21 cellular contexts compared by ENCODE assay signal in the genomic region with DNA sequence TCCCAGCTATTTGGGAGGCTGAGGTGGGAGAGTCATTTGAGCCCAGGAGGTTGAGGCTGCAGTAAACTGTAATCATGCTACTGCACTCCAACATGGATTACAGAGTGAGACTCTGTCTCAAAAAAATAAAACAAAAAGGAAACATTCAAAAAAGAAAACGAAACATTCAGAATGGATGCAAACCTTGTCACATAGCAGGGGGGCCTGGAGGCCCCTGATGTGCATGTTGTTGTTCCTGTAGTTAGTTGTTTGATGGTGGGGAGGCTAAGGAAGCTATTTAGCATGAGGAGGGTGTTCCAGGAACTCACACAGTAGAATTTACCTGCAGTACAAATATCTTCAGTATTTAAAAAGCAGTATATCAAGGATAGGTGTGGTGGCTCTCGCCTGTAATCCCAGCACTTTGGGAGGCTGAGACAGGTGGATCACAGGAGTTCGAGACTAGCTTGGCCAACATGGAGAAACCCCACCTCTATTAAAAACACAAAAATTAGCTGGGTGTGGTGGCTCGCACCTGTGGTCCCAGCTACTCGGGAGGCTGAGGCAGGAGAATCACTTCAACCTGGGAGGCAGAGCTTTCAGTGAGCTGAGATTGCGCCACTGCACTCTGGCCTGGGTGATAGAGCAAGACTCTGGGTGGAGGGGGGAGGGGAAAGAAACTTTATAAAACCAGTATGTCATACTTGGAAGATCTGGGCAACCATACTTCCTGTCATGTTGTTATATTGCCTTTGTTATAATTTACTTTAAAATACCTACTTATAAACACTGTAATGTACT. TPM values are rescaled to one million over a fixed set of nuclear protein-coding genes. Genes with fewer than 3 reads are reported as not detected.
A peak's percentile ranks its signal among the peaks of the same experiment; 100 is the strongest.
DNase-seq lines count a peak whose midpoint lies in the region; ATAC-seq and TF ChIP-seq lines count a peak whose summit lies in the region.
"Had no signal": no experiment of that assay in that cellular context is flagged by ENCODE, and none has a peak within 500 bp of the region (broad histone marks: within the 10 kb centered on the region; RNA-seq: fewer than 3 reads in every experiment).

No MANE protein-coding gene starts in this region.

- no peaks in the 10 kb centered on the region for H3K27me3 ChIP-seq in osteoblast (ENCODE audit: insufficient read depth, low read length)
- H3K27me3 ChIP-seq: heart left ventricle, pancreas, sigmoid colon, upper lobe of right lung had no signal

- H3K9me3 ChIP-seq in osteoblast (ENCODE audit: low read depth, low read length) = no peaks in the 10 kb centered on the region
- H3K9me3 ChIP-seq: pancreas, sigmoid colon, SK-N-SH, upper lobe of right lung had no signal

- H3K27ac ChIP-seq in osteoblast (ENCODE audit: low read depth, low read length) = no peak overlapping the region
- H3K27ac ChIP-seq: heart left ventricle, pancreas, RWPE1, sigmoid colon, upper lobe of right lung had no signal

- DNase-seq in activated T-cell treated with anti-CD3 and anti-CD28 coated beads, Interleukin-2, amount 50 U/mL, for 72 hours = no peak
- DNase-seq in activated T-cell treated with anti-CD3 and anti-CD28 coated beads, Interleukin-2, amount 50 U/mL, for 1 hour = no peak
- peak; percentile 63 for DNase-seq in NB4 (ENCODE audit: low read depth)
- peak; percentile 25 for DNase-seq in amniotic epithelial cell (ENCODE audit: low read depth)
- DNase-seq in osteoblast (ENCODE audit: insufficient read length, low spot score, missing footprints) = no peak
- no peak for DNase-seq in COLO668 (lab: John Stamatoyannopoulos, UW; ENCODE audit: unreplicated experiment)
- no peak for DNase-seq in NCI-H345 (lab: John Stamatoyannopoulos, UW)
- DNase-seq: activated effector memory CD4-positive, alpha-beta T cell treated with Interleukin-2 at 50 U/mL for 16 hours; heart left ventricle; mesendoderm; NCI-H1436; NCI-H524 treated with DMSO at 0.1 percent for 48 hours; pancreas; sigmoid colon; SK-N-SH; stimulated activated CD8-positive, alpha-beta memory T cell treated with anti-CD3 and anti-CD28 coated beads, Interleukin-4, amount 100 ng/mL, for 48 hours; T1000; upper lobe of right lung had no signal

- H3K36me3 ChIP-seq in osteoblast (ENCODE audit: insufficient read depth, low read length) = no peaks in the 10 kb centered on the region
- H3K36me3 ChIP-seq: heart left ventricle, pancreas, sigmoid colon, upper lobe of right lung had no signal

- H3K79me2 ChIP-seq in osteoblast (ENCODE audit: insufficient read depth, low read length) = no peaks in the 10 kb centered on the region

- no peak overlapping the region for H3K4me3 ChIP-seq in NB4 (ENCODE audit: low read depth, low read length)
- H3K4me3 ChIP-seq in osteoblast (ENCODE audit: insufficient read depth, low read length) = no peak overlapping the region
- H3K4me3 ChIP-seq: heart left ventricle, pancreas, sigmoid colon, upper lobe of right lung had no signal

- TF ChIP-seq CTCF in NB4 (IDR thresholded peaks at IDR 0.05; ENCODE audit: low read depth, low read length) (no peak), osteoblast (IDR thresholded peaks at IDR 0.05; ENCODE audit: extremely low read depth, low read depth, low read length) (no peak)

- peak overlapping the region; percentile 79 for H3K27ac Mint-ChIP-seq in activated T-cell treated with anti-CD3 and anti-CD28 coated beads, Interleukin-2, amount 50 U/mL, for 72 hours

- H2AFZ ChIP-seq in osteoblast (ENCODE audit: low read length) = peak overlapping the region; percentile 47

- H3K27me3 Mint-ChIP-seq in activated T-cell treated with anti-CD3 and anti-CD28 coated beads, Interleukin-2, amount 50 U/mL, for 72 hours (ENCODE audit: low read depth) = no peaks in the 10 kb centered on the region

- H3K36me3 Mint-ChIP-seq in activated T-cell treated with anti-CD3 and anti-CD28 coated beads, Interleukin-2, amount 50 U/mL, for 72 hours (ENCODE audit: insufficient read depth in 2 of 2) = no peaks in the 10 kb centered on the region

- no peak overlapping the region for H3K4me3 Mint-ChIP-seq in activated T-cell treated with anti-CD3 and anti-CD28 coated beads, Interleukin-2, amount 50 U/mL, for 72 hours

- no peak for TF ChIP-seq POLR2A in NB4 (IDR thresholded peaks at IDR 0.05; ENCODE audit: extremely low read depth, insufficient read length)

- H3K9me3 Mint-ChIP-seq in activated T-cell treated with anti-CD3 and anti-CD28 coated beads, Interleukin-2, amount 50 U/mL, for 72 hours = no peaks in the 10 kb centered on the region

- H3K4me1 ChIP-seq in osteoblast (ENCODE audit: insufficient read depth, low read length) = no peaks in the 10 kb centered on the region
- H3K4me1 ChIP-seq: Caco-2, heart left ventricle, pancreas, sigmoid colon, upper lobe of right lung had no signal

- no peaks in the 10 kb centered on the region for H4K20me1 ChIP-seq in osteoblast (ENCODE audit: insufficient read depth, low read length)

- H3K4me1 Mint-ChIP-seq in activated T-cell treated with anti-CD3 and anti-CD28 coated beads, Interleukin-2, amount 50 U/mL, for 72 hours (ENCODE audit: low read depth) = peaks cover 8% of the 10 kb centered on the region

- no peak overlapping the region for H3K4me2 ChIP-seq in osteoblast (ENCODE audit: insufficient read depth, low read length)
- H3K4me2 ChIP-seq: SK-N-SH had no signal

- ATAC-seq in activated T-cell treated with anti-CD3 and anti-CD28 coated beads, Interleukin-2, amount 50 U/mL, for 72 hours (replicated peaks in 1 of 2) = no peak
- ATAC-seq in GM21528 (IDR thresholded peaks at IDR 0.05; ENCODE audit: low FRiP score, unreplicated experiment) = no peak
- ATAC-seq: heart left ventricle, pancreas, upper lobe of right lung had no signal

RNA-seq across cellular contexts. Expression of a gene that starts 17.6 kb away (rescaled TPM):
- total RNA-seq in activated T-cell treated with anti-CD3 and anti-CD28 coated beads, Interleukin-2, amount 50 U/mL, for 72 hours = 10 to 100 TPM; 59.4 to 64.5 TPM
- total RNA-seq in osteoblast = 19.2 and 20.0 TPM in 2 replicates

Comparison
In these comparisons a context has a peak if more than half of its experiments do, and no peak if none do; other contexts are left out.
1. DNase-seq: peak in NB4 (single experiment) and amniotic epithelial cell (single experiment); none in activated T-cell treated with anti-CD3 and anti-CD28 coated beads, Interleukin-2, amount 50 U/mL, for 72 hours (0 of 2), activated T-cell treated with anti-CD3 and anti-CD28 coated beads, Interleukin-2, amount 50 U/mL, for 1 hour (single experiment), osteoblast (single experiment), COLO668 (single experiment) and NCI-H345 (single experiment).